ENCODE assay signal across 15 cellular contexts in the genomic region with DNA sequence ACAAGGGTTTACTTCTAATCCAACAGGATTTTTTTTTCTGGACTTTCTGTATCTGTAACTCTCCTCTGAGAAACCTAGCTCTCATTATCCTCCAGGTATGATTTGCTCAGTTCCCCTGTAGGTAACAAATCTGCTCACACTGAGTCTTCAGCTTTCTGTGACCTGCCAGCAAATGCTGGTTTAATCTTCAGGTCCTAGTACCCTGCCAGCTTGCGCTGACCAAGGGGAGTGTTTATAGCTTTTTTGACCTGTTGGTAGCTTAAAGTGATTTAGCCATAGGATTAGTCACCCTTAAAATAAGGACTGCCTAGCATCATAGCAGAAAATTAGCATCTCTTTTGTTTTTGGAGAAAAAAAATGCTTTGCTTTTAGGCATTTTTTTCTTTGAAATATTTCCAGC. TPM values are rescaled to one million over a fixed set of nuclear protein-coding genes. Genes with fewer than 3 reads are reported as not detected.
"Had no signal": no experiment of that assay in that cellular context is flagged by ENCODE, and none has a peak within 500 bp of the region (broad histone marks: within the 10 kb centered on the region; RNA-seq: fewer than 3 reads in every experiment).

No MANE protein-coding gene starts in this region.

- H3K27me3 ChIP-seq: tibial nerve had no signal

- H3K9me3 ChIP-seq: tibial nerve had no signal

- ATAC-seq: activated CD8-positive, alpha-beta memory T cell treated with anti-CD3 and anti-CD28 coated beads, Interleukin-2, amount 10 ng/mL, durations not matched to agents 7 days and 5 days; activated naive CD4-positive, alpha-beta T cell treated with anti-CD3 and anti-CD28 coated beads, Interleukin-2, amount 50 U/mL, for 72 hours; activated T-cell treated with anti-CD3 and anti-CD28 coated beads, Interleukin-2, amount 50 U/mL, for 4 hours; stimulated activated memory B cell treated with anti-CD40 and anti-IgM and Interleukin-4, amounts not matched to agents 10 μg/mL and 1 μg/mL and 100 μg/mL, for 72 hours had no signal

- H3K4me3 ChIP-seq: smooth muscle cell, tibial nerve had no signal

- DNase-seq: activated CD4-positive, alpha-beta T cell treated with anti-CD3 and anti-CD28 coated beads, Interleukin-2, amount 50 U/mL, for 48 hours; activated CD4-positive, CD25-positive, alpha-beta regulatory T cell treated with anti-CD3 and anti-CD28 coated beads, Interleukin-2, amount 50 U/mL, for 72 hours; activated CD8-positive, alpha-beta memory T cell treated with anti-CD3 and anti-CD28 coated beads, Interleukin-2, amount 10 ng/mL, durations not matched to agents 7 days and 5 days; activated effector memory CD4-positive, alpha-beta T cell treated with anti-CD3 and anti-CD28 coated beads, Interleukin-2, amount 50 U/mL, for 16 hours; activated T-cell treated with anti-CD3 and anti-CD28 coated beads, Interleukin-2, amount 50 U/mL, for 4 hours; amygdala; kidney glomerular epithelial cell; T-helper 2 cell had no signal

RNA-seq across cellular contexts. Expression of gene PAX4, which starts 56.4 kb away (rescaled TPM):
- total RNA-seq: activated CD8-positive, alpha-beta memory T cell treated with anti-CD3 and anti-CD28 coated beads, Interleukin-2, amount 10 ng/mL, durations not matched to agents 7 days and 5 days; activated naive CD4-positive, alpha-beta T cell treated with anti-CD3 and anti-CD28 coated beads, Interleukin-2, amount 50 U/mL, for 72 hours; activated T-cell treated with anti-CD3 and anti-CD28 coated beads, Interleukin-2, amount 50 U/mL, for 4 hours; fibroblast of lung; lower leg skin; mesothelial cell of epicardium; smooth muscle cell; tibial nerve had no signal
